Comparison of ENCODE assay signal across 8 cellular contexts in the genomic region with DNA sequence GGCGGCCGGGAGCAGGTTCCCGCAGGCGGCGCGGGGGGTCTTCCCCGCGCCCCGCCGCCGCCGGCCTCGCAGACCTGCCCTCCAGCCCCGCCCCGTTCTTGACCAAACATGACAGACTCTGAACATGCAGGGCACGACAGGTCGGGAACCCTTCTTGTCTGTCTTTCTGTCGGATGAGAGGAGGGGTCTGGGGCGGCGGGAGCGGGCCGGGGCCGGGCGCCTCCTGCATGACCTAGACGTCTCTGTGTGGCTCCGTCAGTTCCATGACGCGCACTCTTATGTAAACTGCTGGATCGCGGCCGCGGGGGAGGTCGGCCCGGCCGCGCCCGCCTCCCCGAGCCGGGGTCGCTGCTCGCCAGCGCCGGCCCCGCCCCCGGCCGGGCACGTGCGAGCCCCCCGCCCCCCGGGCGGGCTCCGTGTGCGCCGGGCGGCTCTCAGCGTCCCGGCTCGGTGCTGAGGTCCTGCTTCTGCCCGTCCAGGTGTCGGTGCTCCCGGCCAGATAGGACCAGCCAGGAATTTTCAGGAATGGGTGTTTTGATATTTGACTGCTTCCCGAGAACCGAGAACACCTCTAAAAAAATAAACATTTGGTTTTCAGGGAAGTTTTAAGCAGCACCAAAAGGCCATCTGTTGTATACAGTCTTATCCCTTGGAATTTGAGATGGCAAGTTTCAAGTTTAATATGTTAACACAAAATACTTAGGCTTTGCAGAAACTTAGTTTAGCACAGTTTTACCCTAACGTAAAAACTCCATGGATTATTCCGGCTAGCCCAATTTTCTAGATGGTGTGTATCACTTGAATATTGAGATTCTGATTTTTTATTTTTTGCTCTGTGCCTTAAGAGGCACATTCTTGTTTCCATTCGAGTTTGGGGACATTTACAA. TPM values are rescaled to one million over a fixed set of nuclear protein-coding genes. Genes with fewer than 3 reads are reported as not detected.
DNase-seq lines count a peak whose midpoint lies in the region; TF ChIP-seq lines count a peak whose summit lies in the region.

No MANE protein-coding gene starts in this region.

- intact Hi-C loops in head of caudate nucleus (cut with DNase I) = loop anchor here (5.0 to 10.0 kb wide), 2 partner anchors 206 to 221 kb away; a partner anchor contains a TSS
- intact Hi-C loops in ovary (cut with DNase I) = no loop called here

- no peaks in the 10 kb centered on the region for H3K36me3 Mint-ChIP-seq in activated naive CD8-positive, alpha-beta T cell

- no peaks in the 10 kb centered on the region for H3K9me3 ChIP-seq in ovary
- no peaks in the 10 kb centered on the region for H3K9me3 ChIP-seq in thymus (ENCODE audit: control insufficient read depth)

- peaks cover 32% of the 10 kb centered on the region for H3K4me1 Mint-ChIP-seq in activated naive CD8-positive, alpha-beta T cell (ENCODE audit: low read depth)

- H3K4me1 ChIP-seq in ovary (ENCODE audit: insufficient read depth) (peaks cover 2% of the 10 kb centered on the region), thymus (ENCODE audit: control insufficient read depth, insufficient read depth, low read length) (peaks cover 3% of the 10 kb centered on the region)

- TF ChIP-seq CTCF in GM06990 (IDR thresholded peaks at IDR 0.05; ENCODE audit: insufficient read depth, low read length, poor library complexity, severe bottlenecking) (no peak), HFF-Myc (IDR thresholded peaks at IDR 0.05; ENCODE audit: low read depth, low read length, missing control alignments) (no peak), ovary (IDR thresholded peaks at IDR 0.05) (no peak)

- H3K9me3 Mint-ChIP-seq in activated naive CD8-positive, alpha-beta T cell (ENCODE audit: low read depth) = no peaks in the 10 kb centered on the region

- H3K27ac Mint-ChIP-seq in activated naive CD8-positive, alpha-beta T cell = peak overlapping the region; percentile 97

- 0 to 1% (median 1%) methylated on average over 38 to 66 of the region's 66 CpGs for WGBS in ovary, 3 donors
- 2% methylated on average over 66 of the region's 66 CpGs for WGBS in thymus

- peak; percentile 89 for DNase-seq in GM06990 (ENCODE audit: extremely low read depth, insufficient read length)
- DNase-seq in HFF-Myc (ENCODE audit: extremely low read depth, low read depth) = no peak
- DNase-seq in MV-4-11 (lab: John Stamatoyannopoulos, UW) = peak; percentile 65
- peak; percentile 53 for DNase-seq in SKM-1 (lab: John Stamatoyannopoulos, UW; ENCODE audit: unreplicated experiment)
- peak; percentile 73 to 94 (median 86) for DNase-seq in head of caudate nucleus
- peak; percentile 88 to 94 (median 93) for DNase-seq in ovary

- H3K27me3 Mint-ChIP-seq in activated naive CD8-positive, alpha-beta T cell = no peaks in the 10 kb centered on the region

- H3K4me3 Mint-ChIP-seq in activated naive CD8-positive, alpha-beta T cell = peak overlapping the region; percentile 93

- H3K27ac ChIP-seq in ovary (peak overlapping the region; percentile 99), thymus (ENCODE audit: low read depth) (peak overlapping the region; percentile 100)

- H3K27me3 ChIP-seq in GM06990 (replicated peaks; ENCODE audit: control insufficient read depth, insufficient read depth, low read length) (no peaks in the 10 kb centered on the region), ovary (no peaks in the 10 kb centered on the region), thymus (ENCODE audit: control insufficient read depth, insufficient read depth) (no peaks in the 10 kb centered on the region)

- H3K4me3 ChIP-seq in GM06990 (replicated peaks; ENCODE audit: low read depth, low read length) = peak overlapping the region; percentile 99
- peak overlapping the region; percentile 91 for H3K4me3 ChIP-seq in HFF-Myc (replicated peaks; ENCODE audit: low read depth, low read length)
- peak overlapping the region; percentile 96 for H3K4me3 ChIP-seq in ovary
- H3K4me3 ChIP-seq in thymus (ENCODE audit: low read length) = peak overlapping the region; percentile 94

- no peak for TF ChIP-seq EP300 in ovary (IDR thresholded peaks at IDR 0.05)

- peak; percentile 48 for TF ChIP-seq POLR2A in ovary (IDR thresholded peaks at IDR 0.05)

- H3K36me3 ChIP-seq in GM06990 (ENCODE audit: control insufficient read depth, insufficient read depth, low read length) (no peaks in the 10 kb centered on the region), ovary (no peaks in the 10 kb centered on the region), thymus (ENCODE audit: control insufficient read depth, insufficient read depth) (no peaks in the 10 kb centered on the region)

RNA-seq across cellular contexts. Expression of a gene that starts 0.7 kb away (rescaled TPM):
- total RNA-seq in ovary = 10 to 100 TPM in 6 of 7 donors, 1 to 10 TPM in 1; 8.8 to 30.1 (median 25.1) TPM
- polyA plus RNA-seq in ovary (1 to 10 TPM; 4.6 to 8.7 TPM), thymus (6.0 TPM)

RNA-seq across cellular contexts. Expression of a gene that starts 21.3 kb away (rescaled TPM):
- total RNA-seq in ovary = 10 to 100 TPM in 4 of 7 donors, 1 to 10 TPM in 3; 4.9 to 36.2 (median 10.9) TPM
- polyA plus RNA-seq in ovary = 10 to 100 TPM in 1 of 2 donors, 1 to 10 TPM in 1; 6.0 to 14.5 TPM
- 13.5 TPM for polyA plus RNA-seq in thymus
